ENCODE assay signal across 10 cellular contexts in genomic region chr10:79027147-79028055, GRCh38. TPM values are rescaled to one million over a fixed set of nuclear protein-coding genes. Genes with fewer than 3 reads are reported as not detected.
A peak's percentile ranks its signal among the peaks of the same experiment; 100 is the strongest.
DNase-seq lines count a peak whose midpoint lies in the region; ATAC-seq and TF ChIP-seq lines count a peak whose summit lies in the region.
"Had no signal": no experiment of that assay in that cellular context is flagged by ENCODE, and none has a peak within 500 bp of the region (broad histone marks: within the 10 kb centered on the region; RNA-seq: fewer than 3 reads in every experiment).

No MANE protein-coding gene starts in this region.

- H3K36me3 ChIP-seq in upper lobe of left lung = no peaks in the 10 kb centered on the region

- no peak overlapping the region for H3K4me3 ChIP-seq in upper lobe of left lung

- H3K4me1 ChIP-seq in upper lobe of left lung = peaks cover 0 to 28% (median 19%) of the 10 kb centered on the region in 4 donors

- ATAC-seq in WTC11 = no peak
- no peak for ATAC-seq in upper lobe of left lung (ENCODE audit: low FRiP score in 2 of 2)

- CTCF ChIA-PET in WTC11 (lab: Charles Lee) = interaction anchor here (1.1 to 1.6 kb wide), 2 partner anchors 25 to 168 kb away, joined by 3 to 4 read pairs; no protein-coding TSS in a partner anchor

- H3K4me3 Mint-ChIP-seq in chondrocyte (ENCODE audit: unreplicated experiment) (no peak overlapping the region), osteocyte (ENCODE audit: unreplicated experiment) (no peak overlapping the region), WTC11 (no peak overlapping the region)

- 75 to 80% methylated on average over 10 to 18 of the region's 18 CpGs for WGBS in upper lobe of left lung, 2 donors

- H3K27me3 Mint-ChIP-seq in chondrocyte (ENCODE audit: low read depth) (peaks cover 8% of the 10 kb centered on the region), osteocyte (ENCODE audit: unreplicated experiment) (peaks cover 14% of the 10 kb centered on the region), WTC11 (ENCODE audit: low read depth) (no peaks in the 10 kb centered on the region; the same call in none of the 2 replicates)

- H3K4me1 Mint-ChIP-seq in chondrocyte (ENCODE audit: low read depth) = no peaks in the 10 kb centered on the region
- H3K4me1 Mint-ChIP-seq in osteocyte (ENCODE audit: unreplicated experiment) = no peaks in the 10 kb centered on the region
- H3K4me1 Mint-ChIP-seq in WTC11 = peaks cover 11% of the 10 kb centered on the region

- POLR2A ChIA-PET in WTC11 (lab: Charles Lee) = no interaction called here

- no peak for TF ChIP-seq CTCF in chondrocyte (IDR thresholded peaks at IDR 0.05)
- no peak for TF ChIP-seq CTCF in osteocyte (IDR thresholded peaks at IDR 0.05)
- no peak for TF ChIP-seq CTCF in WTC11 (IDR thresholded peaks at IDR 0.05)
- TF ChIP-seq CTCF in upper lobe of left lung (IDR thresholded peaks at IDR 0.05) = no peak

- H3K27ac Mint-ChIP-seq in chondrocyte (ENCODE audit: unreplicated experiment) (no peak overlapping the region), osteocyte (ENCODE audit: unreplicated experiment) (no peak overlapping the region), WTC11 (no peak overlapping the region)

- H3K9me3 Mint-ChIP-seq in chondrocyte (ENCODE audit: low read depth) (no peaks in the 10 kb centered on the region), osteocyte (ENCODE audit: unreplicated experiment) (no peaks in the 10 kb centered on the region), WTC11 (no peaks in the 10 kb centered on the region)

- no peak for TF ChIP-seq EP300 in upper lobe of left lung (IDR thresholded peaks at IDR 0.05)

- H3K36me3 Mint-ChIP-seq in chondrocyte (ENCODE audit: low read depth) (no peaks in the 10 kb centered on the region), osteocyte (ENCODE audit: unreplicated experiment) (no peaks in the 10 kb centered on the region), WTC11 (no peaks in the 10 kb centered on the region)

- no peaks in the 10 kb centered on the region for H3K9me3 ChIP-seq in upper lobe of left lung

- no peak overlapping the region for H3K27ac ChIP-seq in upper lobe of left lung

- no peaks in the 10 kb centered on the region for H3K27me3 ChIP-seq in upper lobe of left lung

- no peak for TF ChIP-seq POLR2A in upper lobe of left lung (IDR thresholded peaks at IDR 0.05)

- DNase-seq in NCI-H748 (lab: John Stamatoyannopoulos, UW; ENCODE audit: unreplicated experiment) (peak; percentile 14), NCI-H748 treated with DMSO at 0.1 percent for 48 hours (lab: John Stamatoyannopoulos, UW) (no peak), OCI-M2 (lab: John Stamatoyannopoulos, UW; ENCODE audit: unreplicated experiment) (peak; percentile 32), chondrocyte (ENCODE audit: low spot score) (peak; percentile 77), osteocyte (ENCODE audit: extremely low spot score, unreplicated experiment) (no peak), WTC11 (ENCODE audit: low spot score) (no peak), upper lobe of left lung (no peak)
- peak; percentile 50 for DNase-seq in stimulated activated CD8-positive, alpha-beta memory T cell treated with anti-CD3 and anti-CD28 coated beads, Interleukin-4, amount 100 ng/mL, for 24 hours (ENCODE audit: low read depth)
- DNase-seq: GOT3; stimulated activated CD4-positive, alpha-beta T cell treated with anti-CD3 and anti-CD28 coated beads, Interleukin-1b, Interleukin-23, amount 100 ng/mL, for 48 hours had no signal

TF ChIP-seq in WTC11, 78 proteins besides CTCF, POLR2A, EP300 and RAD21:
- TF ChIP-seq RORB (CRISPR knock-in tag; IDR thresholded peaks at IDR 0.05) (no peak), SMAD3 (CRISPR knock-in tag; IDR thresholded peaks at IDR 0.05; ENCODE audit: borderline replicate concordance) (no peak), ERG (CRISPR knock-in tag; IDR thresholded peaks at IDR 0.05) (no peak), TEAD1 (CRISPR knock-in tag; IDR thresholded peaks at IDR 0.05) (no peak), ZNF425 (CRISPR knock-in tag; conservative IDR thresholded peaks at IDR 0.05) (no peak), ZNF317 (CRISPR knock-in tag; IDR thresholded peaks at IDR 0.05; ENCODE audit: borderline replicate concordance, low read depth) (no peak), ATF2 (CRISPR knock-in tag; IDR thresholded peaks at IDR 0.05; ENCODE audit: borderline replicate concordance, low read depth) (no peak), ESRRA (CRISPR knock-in tag; IDR thresholded peaks at IDR 0.05; ENCODE audit: borderline replicate concordance) (no peak), STAT6 (CRISPR knock-in tag; conservative IDR thresholded peaks at IDR 0.05; ENCODE audit: low read depth) (no peak), ZNF219 (CRISPR knock-in tag; IDR thresholded peaks at IDR 0.05; ENCODE audit: borderline replicate concordance) (no peak), NR1H2 (CRISPR knock-in tag; IDR thresholded peaks at IDR 0.05) (no peak)
- TF ChIP-seq, protein P1, sequence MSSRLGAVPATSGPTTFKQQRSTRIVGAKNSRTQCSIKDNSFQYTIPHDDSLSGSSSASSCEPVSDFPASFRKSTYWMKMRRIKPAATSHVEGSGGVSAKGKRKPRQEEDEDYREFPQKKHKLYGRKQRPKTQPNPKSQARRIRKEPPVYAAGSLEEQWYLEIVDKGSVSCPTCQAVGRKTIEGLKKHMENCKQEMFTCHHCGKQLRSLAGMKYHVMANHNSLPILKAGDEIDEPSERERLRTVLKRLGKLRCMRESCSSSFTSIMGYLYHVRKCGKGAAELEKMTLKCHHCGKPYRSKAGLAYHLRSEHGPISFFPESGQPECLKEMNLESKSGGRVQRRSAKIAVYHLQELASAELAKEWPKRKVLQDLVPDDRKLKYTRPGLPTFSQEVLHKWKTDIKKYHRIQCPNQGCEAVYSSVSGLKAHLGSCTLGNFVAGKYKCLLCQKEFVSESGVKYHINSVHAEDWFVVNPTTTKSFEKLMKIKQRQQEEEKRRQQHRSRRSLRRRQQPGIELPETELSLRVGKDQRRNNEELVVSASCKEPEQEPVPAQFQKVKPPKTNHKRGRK (CRISPR knock-in tag; IDR thresholded peaks at IDR 0.05; ENCODE audit: borderline replicate concordance) = no peak

RNA-seq across cellular contexts. Expression of gene ZMIZ1, which starts 41.4 kb away (rescaled TPM):
- total RNA-seq in chondrocyte (46.2 to 74.6 TPM (median 48.7 TPM) in 3 replicates), osteocyte (90.5 and 96.0 TPM in 2 replicates), WTC11 (2021) (34.3 to 44.4 TPM (median 35.2 TPM) in 3 replicates), upper lobe of left lung (10 to 100 TPM; 51.0 to 99.2 (median 91.8) TPM)

Comparison
In these comparisons a context has a peak if more than half of its experiments do, and no peak if none do; other contexts are left out.
1. DNase-seq: peak in NCI-H748 (single experiment), OCI-M2 (single experiment), chondrocyte (single experiment) and stimulated activated CD8-positive, alpha-beta memory T cell treated with anti-CD3 and anti-CD28 coated beads, Interleukin-4, amount 100 ng/mL, for 24 hours (single experiment); none in NCI-H748 treated with DMSO at 0.1 percent for 48 hours (single experiment), osteocyte (single experiment), WTC11 (single experiment) and upper lobe of left lung (0 of 2).